ENCODE assay signal across 1 cellular context in genomic region chr6:145271086-145271485, GRCh38.
A peak's percentile ranks its signal among the peaks of the same experiment; 100 is the strongest.
TF ChIP-seq lines count a peak whose summit lies in the region.

No MANE protein-coding gene starts in this region.

TF ChIP-seq in HepG2, 621 proteins besides CTCF, POLR2A, EP300 and RAD21 (continued from another document):
- TF ChIP-seq HNF1A (IDR thresholded peaks at IDR 0.05; ENCODE audit: low read depth) = no peak
- TF ChIP-seq HNF1A (CRISPR knock-in tag; IDR thresholded peaks at IDR 0.05; ENCODE audit: borderline replicate concordance) = no peak
- TF ChIP-seq FOXJ3 (CRISPR knock-in tag; IDR thresholded peaks at IDR 0.05; ENCODE audit: borderline replicate concordance) = no peak
- no peak for TF ChIP-seq HNRNPH1 (optimal IDR thresholded peaks at IDR 0.05; ENCODE audit: low read depth, low read length)
- TF ChIP-seq NCOR1 (IDR thresholded peaks at IDR 0.05; ENCODE audit: borderline replicate concordance, low read length) = no peak
- peak; percentile 38 for TF ChIP-seq TEAD3 (CRISPR knock-in tag; optimal IDR thresholded peaks at IDR 0.05; ENCODE audit: borderline replicate concordance)
- no peak for TF ChIP-seq ZNF737 (CRISPR knock-in tag; IDR thresholded peaks at IDR 0.05; ENCODE audit: borderline replicate concordance)
- no peak for TF ChIP-seq SOX13 (IDR thresholded peaks at IDR 0.05)
- TF ChIP-seq SOX13 (CRISPR knock-in tag; conservative IDR thresholded peaks at IDR 0.05 in 1 of 2, IDR thresholded peaks at IDR 0.05 in 1 of 2) = 0 out of 4 replicates have a peak, but pooled peaks of 1 of the 2 experiments have one; percentile 11
- no peak for TF ChIP-seq ZNF431 (CRISPR knock-in tag; IDR thresholded peaks at IDR 0.05; ENCODE audit: borderline replicate concordance, low read depth)
- TF ChIP-seq XRCC5 (optimal IDR thresholded peaks at IDR 0.05; ENCODE audit: low read length) = no peak
- TF ChIP-seq HNF4G (IDR thresholded peaks at IDR 0.05; ENCODE audit: borderline replicate concordance, low read depth, low read length) = no peak; the same call in 1 of the 2 replicates
- no peak for TF ChIP-seq HNF4G (CRISPR knock-in tag; IDR thresholded peaks at IDR 0.05; ENCODE audit: borderline replicate concordance, low read depth)
- TF ChIP-seq ZNF576 (CRISPR knock-in tag; IDR thresholded peaks at IDR 0.05) = no peak
- no peak for TF ChIP-seq ZNF18 (CRISPR knock-in tag; IDR thresholded peaks at IDR 0.05; ENCODE audit: insufficient replicate concordance)
- no peak for TF ChIP-seq ZMAT3 (CRISPR knock-in tag; conservative IDR thresholded peaks at IDR 0.05)
- TF ChIP-seq PAXIP1 (CRISPR knock-in tag; conservative IDR thresholded peaks at IDR 0.05) = 0 out of 2 replicates have a peak, but pooled peaks have one; percentile 14
- TF ChIP-seq KMT2B (CRISPR knock-in tag; IDR thresholded peaks at IDR 0.05) = no peak
- peak; percentile 33; the same call in 1 of the 2 replicates for TF ChIP-seq STAT6 (CRISPR knock-in tag; IDR thresholded peaks at IDR 0.05; ENCODE audit: borderline replicate concordance)
- TF ChIP-seq GATAD2A (CRISPR knock-in tag; IDR thresholded peaks at IDR 0.05) = peak; percentile 45
- TF ChIP-seq ZNF563 (CRISPR knock-in tag; IDR thresholded peaks at IDR 0.05) = no peak
- TF ChIP-seq HIVEP1 (CRISPR knock-in tag; IDR thresholded peaks at IDR 0.05) = no peak
- no peak for TF ChIP-seq ZNF775 (CRISPR knock-in tag; IDR thresholded peaks at IDR 0.05; ENCODE audit: borderline replicate concordance)
- 0 out of 2 replicates have a peak, but pooled peaks have one; percentile 25 for TF ChIP-seq ZGPAT (CRISPR knock-in tag; IDR thresholded peaks at IDR 0.05)
- peak; percentile 71 for TF ChIP-seq HNF4A (CRISPR knock-in tag; IDR thresholded peaks at IDR 0.05)
- peak; percentile 17; the same call in 1 of the 2 replicates for TF ChIP-seq SALL1 (CRISPR knock-in tag; IDR thresholded peaks at IDR 0.05)
- TF ChIP-seq GATA4 (IDR thresholded peaks at IDR 0.05; ENCODE audit: borderline replicate concordance, low read depth) = no peak
- TF ChIP-seq ZNF644 (CRISPR knock-in tag; IDR thresholded peaks at IDR 0.05; ENCODE audit: low read depth) = peak; percentile 86
TF ChIP-seq in HepG2: peak in this region for 9.
